ENCODE assay signal across 8 cellular contexts in genomic region chr10:97079157-97079435, GRCh38.
"Had no signal": no experiment of that assay in that cellular context is flagged by ENCODE, and none has a peak within 500 bp of the region (broad histone marks: within the 10 kb centered on the region; RNA-seq: fewer than 3 reads in every experiment).

No MANE protein-coding gene starts in this region.

- FAIRE-seq: G401.6, GM12878, GM12891, GM12892, GM18507, GM19239 had no signal

- DNase-seq: GDM1, GF-D8 had no signal

- H3K4me3 ChIP-seq: GM12878 had no signal
